In the genomic region with DNA sequence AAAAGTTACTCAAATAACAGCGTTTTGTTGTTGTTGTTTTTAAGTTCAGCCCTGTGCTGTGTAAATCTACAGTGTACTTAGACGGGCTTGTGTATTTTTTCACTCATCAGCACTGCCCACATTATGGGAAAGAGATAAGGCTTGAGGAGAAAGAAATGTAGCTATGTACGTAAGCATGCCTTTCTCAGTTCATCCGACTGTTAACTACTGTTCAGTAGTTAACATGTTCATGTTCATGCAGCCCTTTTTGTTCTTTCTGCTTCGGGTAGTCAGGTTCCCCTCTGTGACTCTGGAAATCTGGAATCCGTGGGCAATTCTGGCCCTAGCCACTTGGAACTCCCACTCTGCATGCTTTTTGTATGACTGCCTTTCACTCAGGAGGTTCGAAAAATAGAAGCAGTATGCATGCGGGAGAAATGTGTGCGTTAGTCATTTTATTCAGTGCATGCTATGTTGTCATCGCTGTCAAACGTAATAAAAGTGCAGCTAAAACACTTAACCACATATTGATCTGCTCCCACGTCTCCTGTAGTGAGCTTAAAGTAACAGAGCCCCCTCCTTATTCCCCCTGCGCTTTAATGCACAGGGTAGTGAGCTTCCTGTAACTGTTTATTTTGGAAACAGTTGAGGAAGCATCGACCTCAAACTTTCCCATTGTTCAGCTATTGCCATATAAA, we compare ENCODE assay signal across 11 cellular contexts.
DNase-seq lines count a peak whose midpoint lies in the region; ATAC-seq, FAIRE-seq and TF ChIP-seq lines count a peak whose summit lies in the region.
"Had no signal": no experiment of that assay in that cellular context is flagged by ENCODE, and none has a peak within 500 bp of the region (broad histone marks: within the 10 kb centered on the region; RNA-seq: fewer than 3 reads in every experiment).

No MANE protein-coding gene starts in this region.

- peak overlapping the region; percentile 68 for H3K4me2 ChIP-seq in skeletal muscle satellite cell (ENCODE audit: low read length)

- peak; percentile 61 for ATAC-seq in left ventricle myocardium superior
- ATAC-seq in HG02870 (IDR thresholded peaks at IDR 0.05; ENCODE audit: unreplicated experiment): no peak
- no peak for ATAC-seq in GM18519 (IDR thresholded peaks at IDR 0.05; ENCODE audit: low FRiP score, unreplicated experiment)

- H3K9me3 ChIP-seq in skeletal muscle satellite cell (replicated peaks; ENCODE audit: low read length): no peaks in the 10 kb centered on the region

- intact Hi-C loops in left ventricle myocardium superior (cut with micrococcal nuclease): no loop called here

- TF ChIP-seq POLR2A in GM12891 (IDR thresholded peaks at IDR 0.05; ENCODE audit: low read depth, low read length): no peak

- no peaks in the 10 kb centered on the region for H3K27me3 ChIP-seq in skeletal muscle satellite cell (ENCODE audit: control insufficient read depth, insufficient read depth, low read length)

- H3K9ac ChIP-seq in skeletal muscle satellite cell (ENCODE audit: low read depth, low read length): peak overlapping the region; percentile 68

- DNase-seq in GM12891 (ENCODE audit: insufficient read length, low spot score) (no peak), amniotic stem cell (lab: John Stamatoyannopoulos, UW) (peak; percentile 84), left ventricle myocardium superior (no peak), islet precursor cell (no peak)
- no peak for DNase-seq in effector CD8-positive, alpha-beta T cell (lab: John Stamatoyannopoulos, UW)
- DNase-seq: activated CD4-positive, CD25-positive, alpha-beta regulatory T cell; GF-D8; NK-92 treated with Interleukin-12 subunit alpha and Interleukin-12 subunit beta, amount 100 ng/mL, for 24 hours had no signal

- FAIRE-seq in GM12891 (lab: Jason Lieb, UNC): peak; percentile 74

- H3K4me1 ChIP-seq in skeletal muscle satellite cell (ENCODE audit: control insufficient read depth, insufficient read depth, low read length): peaks cover 22% of the 10 kb centered on the region

- H3K36me3 ChIP-seq in skeletal muscle satellite cell (ENCODE audit: insufficient read depth, low read length): no peaks in the 10 kb centered on the region

- peak overlapping the region; percentile 46 for H3K4me3 ChIP-seq in skeletal muscle satellite cell (ENCODE audit: low read length)

TF ChIP-seq in GM12891, 5 proteins besides CTCF, POLR2A, EP300 and RAD21:
- no peak for TF ChIP-seq POLR2AphosphoS5 (IDR thresholded peaks at IDR 0.05; ENCODE audit: low read depth, low read length)
- peak; percentile 64 for TF ChIP-seq POU2F2 (IDR thresholded peaks at IDR 0.05; ENCODE audit: low read depth, low read length)
- no peak for TF ChIP-seq TAF1 (IDR thresholded peaks at IDR 0.05; ENCODE audit: low read depth, low read length)
- TF ChIP-seq SPI1 (IDR thresholded peaks at IDR 0.05; ENCODE audit: low read depth, low read length): no peak
- TF ChIP-seq PAX5 (IDR thresholded peaks at IDR 0.05; ENCODE audit: insufficient read depth, low read length, severe bottlenecking): no peak
